In the genomic region with DNA sequence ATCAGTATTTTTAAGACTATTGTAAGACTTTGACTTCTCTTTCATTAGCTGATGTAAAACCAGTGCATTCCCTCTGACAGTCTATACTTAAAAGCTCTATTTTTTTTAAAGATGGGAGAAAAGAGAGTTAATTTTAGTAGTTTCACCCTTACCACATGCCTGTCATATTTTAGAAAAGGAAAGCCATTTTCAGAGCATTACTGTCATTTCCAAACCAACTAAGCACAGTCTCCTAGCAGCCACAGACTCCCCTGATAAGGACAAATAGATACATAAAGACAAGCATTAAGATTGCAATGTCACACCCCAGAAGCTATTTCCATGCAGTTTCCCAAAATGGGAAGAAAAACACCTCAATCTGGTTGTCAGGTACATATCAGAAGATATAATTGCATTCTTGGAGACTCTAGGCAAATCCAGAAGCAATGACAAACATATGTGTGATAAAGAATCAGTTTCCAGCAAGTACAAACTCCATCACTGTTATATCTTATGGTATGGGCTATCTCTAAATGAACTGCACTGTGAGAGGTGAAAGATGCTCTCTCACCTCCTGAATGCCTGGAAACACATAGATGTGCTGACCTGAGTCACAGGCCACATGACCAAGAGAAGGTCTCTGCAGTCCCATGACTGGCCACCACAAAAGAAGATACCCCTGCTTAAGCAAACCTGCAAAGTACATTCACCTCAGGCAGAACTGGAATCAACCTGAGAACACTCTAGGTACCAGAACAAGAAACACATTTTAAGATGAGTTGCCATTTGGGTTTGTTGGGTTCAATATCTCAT, we compare ENCODE assay signal across 17 cellular contexts.
A peak's percentile ranks its signal among the peaks of the same experiment; 100 is the strongest.
DNase-seq lines count a peak whose midpoint lies in the region; ATAC-seq and TF ChIP-seq lines count a peak whose summit lies in the region.
"Had no signal": no experiment of that assay in that cellular context is flagged by ENCODE, and none has a peak within 500 bp of the region (broad histone marks: within the 10 kb centered on the region; RNA-seq: fewer than 3 reads in every experiment).

No MANE protein-coding gene starts in this region.

- no peak overlapping the region for H3K4me3 ChIP-seq in GM12865 (ENCODE audit: low read depth, low read length)
- H3K4me3 ChIP-seq in WERI-Rb-1 (ENCODE audit: low read depth, low read length), result no peak overlapping the region
- H3K4me3 ChIP-seq: Peyer's patch had no signal

- no peaks in the 10 kb centered on the region for H3K36me3 ChIP-seq in WERI-Rb-1
- H3K36me3 ChIP-seq: Peyer's patch had no signal

- no peaks in the 10 kb centered on the region for H3K9me3 ChIP-seq in WERI-Rb-1 (ENCODE audit: severe bottlenecking)
- H3K9me3 ChIP-seq: Caco-2, Peyer's patch had no signal

- no peak overlapping the region for H3K27ac Mint-ChIP-seq in progenitor cell of endocrine pancreas
- H3K27ac Mint-ChIP-seq: brain had no signal

- no peaks in the 10 kb centered on the region for H3K9me3 Mint-ChIP-seq in progenitor cell of endocrine pancreas (ENCODE audit: low read depth)
- H3K9me3 Mint-ChIP-seq: brain had no signal

- H3K27me3 Mint-ChIP-seq in progenitor cell of endocrine pancreas, result no peaks in the 10 kb centered on the region
- H3K27me3 Mint-ChIP-seq: brain had no signal

- H3K27me3 ChIP-seq in WERI-Rb-1 (ENCODE audit: insufficient read depth, low read depth, severe bottlenecking), result no peaks in the 10 kb centered on the region
- H3K27me3 ChIP-seq: Peyer's patch had no signal

- H3K4me1 Mint-ChIP-seq in progenitor cell of endocrine pancreas (ENCODE audit: low read depth), result no peaks in the 10 kb centered on the region
- H3K4me1 Mint-ChIP-seq: brain had no signal

- no peaks in the 10 kb centered on the region for H3K36me3 Mint-ChIP-seq in progenitor cell of endocrine pancreas (ENCODE audit: insufficient read depth)
- H3K36me3 Mint-ChIP-seq: brain had no signal

- H3K4me3 Mint-ChIP-seq in progenitor cell of endocrine pancreas (ENCODE audit: low read depth), result no peak overlapping the region
- H3K4me3 Mint-ChIP-seq: brain had no signal

- no peak overlapping the region for H3K27ac ChIP-seq in WERI-Rb-1
- H3K27ac ChIP-seq: Peyer's patch had no signal

- peak; percentile 54 for DNase-seq in GM12865 (ENCODE audit: low read depth)
- DNase-seq in progenitor cell of endocrine pancreas (ENCODE audit: low spot score, unreplicated experiment), result no peak
- no peak for DNase-seq in pons (ENCODE audit: low spot score)
- DNase-seq in activated naive CD4-positive, alpha-beta T cell treated with Interleukin-2 at 50 U/mL for 16 hours, result no peak
- DNase-seq in WERI-Rb-1, result no peak
- DNase-seq: Caco-2; effector memory CD4-positive, alpha-beta T cell; foreskin melanocyte; NCI-H446 treated with DMSO at 0.1 percent for 48 hours; Peyer's patch; posterior cingulate gyrus; T-helper 2 cell had no signal

- no peak for TF ChIP-seq CTCF in GM12865 (IDR thresholded peaks at IDR 0.05; ENCODE audit: insufficient read depth, low read depth, low read length, missing control alignments)
- TF ChIP-seq CTCF in progenitor cell of endocrine pancreas (IDR thresholded peaks at IDR 0.05; ENCODE audit: unreplicated experiment), result no peak
- no peak for TF ChIP-seq CTCF in WERI-Rb-1 (IDR thresholded peaks at IDR 0.05; ENCODE audit: low read depth, low read length)

- peak; percentile 66 for ATAC-seq in GM19328 (IDR thresholded peaks at IDR 0.05; ENCODE audit: unreplicated experiment)
- ATAC-seq in HG02571 (IDR thresholded peaks at IDR 0.05; ENCODE audit: unreplicated experiment), result peak; percentile 78
- ATAC-seq in HG03196 (IDR thresholded peaks at IDR 0.05; ENCODE audit: unreplicated experiment), result peak; percentile 74
- ATAC-seq: HCT116 had no signal
